8 cellular contexts compared by ENCODE assay signal in genomic region chrX:101617211-101618191, GRCh38. TPM values are rescaled to one million over a fixed set of nuclear protein-coding genes. Genes with fewer than 3 reads are reported as not detected.
DNase-seq lines count a peak whose midpoint lies in the region; ATAC-seq and TF ChIP-seq lines count a peak whose summit lies in the region.

Gene ARMCX6 (minus strand): TSS chrX:101618000. CDS start chrX:101616620, 1,380 bp downstream.

- H3K4me3 Mint-ChIP-seq in WTC11, result peak within 1 kb of the TSS; percentile 87

- no peaks in the 10 kb centered on the region for H3K9me3 Mint-ChIP-seq in WTC11

- CTCF ChIA-PET in WTC11 (lab: Charles Lee), result interaction anchor here (1.4 kb wide), 1 partner anchor 141 kb away, joined by 8 read pairs; no protein-coding TSS in a partner anchor

- peaks cover 6% of the 10 kb centered on the region for H3K36me3 Mint-ChIP-seq in WTC11

- H3K27me3 Mint-ChIP-seq in WTC11 (ENCODE audit: low read depth), result no peaks in the 10 kb centered on the region

- ATAC-seq in GM18517 (IDR thresholded peaks at IDR 0.05; ENCODE audit: unreplicated experiment) (peak; percentile 90), HG03045 (IDR thresholded peaks at IDR 0.05; ENCODE audit: unreplicated experiment) (peak; percentile 96), WTC11 (peak; percentile 78)

- POLR2A ChIA-PET in WTC11 (lab: Charles Lee), result no interaction called here

- TF ChIP-seq CTCF in WTC11 (IDR thresholded peaks at IDR 0.05), result no peak

- DNase-seq in A172 (ENCODE audit: low spot score), result peak; percentile 49
- DNase-seq in NCI-H2107 treated with DMSO at 0.1 percent for 48 hours (lab: John Stamatoyannopoulos, UW; ENCODE audit: unreplicated experiment), result peak; percentile 34
- peak; percentile 48 for DNase-seq in WTC11 (ENCODE audit: low spot score)
- DNase-seq in cerebellum (ENCODE audit: low spot score), result peak; percentile 75
- peak; percentile 36 for DNase-seq in kidney glomerular epithelial cell (lab: John Stamatoyannopoulos, UW)
- peak in 3 of 4 experiments; percentile 40 to 59 (median 43) for DNase-seq in stimulated activated CD4-positive, alpha-beta T cell treated with anti-CD3 and anti-CD28 coated beads, Interleukin-1b, Interleukin-23, amount 100 ng/mL, for 24 hours (ENCODE audit: low read depth in 4 of 4, low spot score in 1 of 4)

- peak within 1 kb of the TSS; percentile 97 for H3K27ac Mint-ChIP-seq in WTC11

- H3K4me1 Mint-ChIP-seq in WTC11, result peaks cover 41% of the 10 kb centered on the region

TF ChIP-seq in WTC11, 78 proteins besides CTCF, POLR2A, EP300 and RAD21:
- peak; percentile 48; the same call in 1 of the 2 replicates for TF ChIP-seq MAX (CRISPR knock-in tag; IDR thresholded peaks at IDR 0.05)
- TF ChIP-seq USF1 (CRISPR knock-in tag; IDR thresholded peaks at IDR 0.05), result peak; percentile 91
- 0 out of 2 replicates have a peak, but pooled peaks have one; percentile 7 for TF ChIP-seq ZNF121 (CRISPR knock-in tag; IDR thresholded peaks at IDR 0.05)
- peak; percentile 93 for TF ChIP-seq USF2 (CRISPR knock-in tag; IDR thresholded peaks at IDR 0.05)
- no peak for TF ChIP-seq FOXP1 (CRISPR knock-in tag; IDR thresholded peaks at IDR 0.05; ENCODE audit: borderline replicate concordance)

RNA-seq across cellular contexts. Expression of gene ARMCX6, which starts in this region (rescaled TPM):
- 29.8 and 42.6 TPM in 2 replicates for total RNA-seq in A172 (2014; rRNA removed; shearing (Covaris generic))
- total RNA-seq in WTC11 (2021), result 27.0 to 30.3 TPM (median 28.4 TPM) in 3 replicates
- 18.2 TPM for total RNA-seq in cerebellum

Comparison
In these comparisons a context has a peak if more than half of its experiments do, and no peak if none do; other contexts are left out.
1. Peak in every context shown above with its lines: DNase-seq and ATAC-seq.